8 cellular contexts compared by ENCODE assay signal in the genomic region with DNA sequence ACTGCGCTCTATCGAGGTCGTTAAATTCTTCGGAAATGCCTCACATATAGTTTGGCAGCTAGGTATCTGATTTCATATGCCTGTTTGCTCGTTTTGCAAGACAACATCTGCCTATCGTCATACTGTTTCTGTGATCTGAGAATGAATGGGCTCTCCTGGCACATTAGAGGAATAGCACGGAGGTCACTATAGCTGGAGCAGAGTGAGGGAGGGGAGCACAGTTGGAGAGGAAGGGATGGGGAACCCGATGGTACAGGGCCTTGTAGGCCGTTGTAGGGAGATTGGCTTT. TPM values are rescaled to one million over a fixed set of nuclear protein-coding genes. Genes with fewer than 3 reads are reported as not detected.
A peak's percentile ranks its signal among the peaks of the same experiment; 100 is the strongest.
DNase-seq lines count a peak whose midpoint lies in the region; ATAC-seq, FAIRE-seq and TF ChIP-seq lines count a peak whose summit lies in the region.

No MANE protein-coding gene starts in this region.

- DNase-seq in left ventricle myocardium inferior (no peak), left cardiac atrium (no peak), K562 (ENCODE audit: extremely low read depth in 1 of 4, low spot score in 3 of 4) (no peak), memory B cell (ENCODE audit: low spot score in 2 of 2) (no peak), vagina (ENCODE audit: extremely low spot score in 2 of 2) (no peak), NCI-H69 (lab: John Stamatoyannopoulos, UW) (no peak), NCI-H146 treated with DMSO at 0.1 percent for 48 hours (lab: John Stamatoyannopoulos, UW; ENCODE audit: unreplicated experiment) (no peak)
- no peak for DNase-seq in stimulated activated CD4-positive, alpha-beta T cell treated with anti-CD3 and anti-CD28 coated beads, Interleukin-15, amount 100 ng/mL, for 24 hours

- BruUV-seq in K562 (replicated peaks; lab: Mats Ljungman, UMichigan): TSS peak; percentile 52

- CTCF ChIA-PET in K562 (lab: Yijun Ruan, JAX; ENCODE audit: low intra/inter-chr PET ratio): no interaction called here

- POLR2A ChIA-PET in K562 (lab: Yijun Ruan, JAX): interaction anchor here (0.7 to 1.3 kb wide), 4 partner anchors 32 to 861 kb away, joined by 3 read pairs; a partner anchor contains a TSS

- H3K36me3 Mint-ChIP-seq in memory B cell: peaks cover under 1% of the 10 kb centered on the region

- in situ Hi-C loops in K562 (cut with MboI): loop anchor here (25.0 kb wide), 1 partner anchor 386 kb away; no protein-coding TSS in a partner anchor

- no peak for FAIRE-seq in K562 (lab: Jason Lieb, UNC)

- intact Hi-C loops in left ventricle myocardium inferior (cut with micrococcal nuclease) (no loop called here), left cardiac atrium (cut with DNase I) (no loop called here), K562 (cut with micrococcal nuclease) (no loop called here), vagina (cut with DNase I) (no loop called here)

- peak overlapping the region; percentile 96 for H3K27ac Mint-ChIP-seq in memory B cell

- no peaks in the 10 kb centered on the region for H3K27me3 Mint-ChIP-seq in memory B cell

- no peak for TF ChIP-seq EP300 in K562 (IDR thresholded peaks at IDR 0.05; ENCODE audit: low read length)

- peaks cover 6% of the 10 kb centered on the region for H3K9me1 ChIP-seq in K562 (ENCODE audit: control insufficient read depth, insufficient read depth, low read length)

- H3K4me2 ChIP-seq in K562 (ENCODE audit: insufficient read depth, low read length): peak overlapping the region; percentile 100

- H3K4me3 ChIP-seq in left ventricle myocardium inferior (peak overlapping the region; percentile 78), K562 (peak overlapping the region; percentile 98), vagina (peak overlapping the region; percentile 44 to 58)

- TF ChIP-seq CTCF in left ventricle myocardium inferior (IDR thresholded peaks at IDR 0.05; ENCODE audit: borderline replicate concordance) (no peak), K562 (IDR thresholded peaks at IDR 0.05 in 2 of 3, conservative IDR thresholded peaks at IDR 0.05 in 1 of 3; ENCODE audit: insufficient read depth in 2 of 3, low read depth in 1 of 3, low read length in 3 of 3) (no peak), vagina (IDR thresholded peaks at IDR 0.05) (no peak)

- H3K27ac ChIP-seq in left ventricle myocardium inferior (replicated peaks) (peak overlapping the region; percentile 95), K562 (ENCODE audit: extremely low read depth, low read depth, low read length) (peak overlapping the region; percentile 98), vagina (peak overlapping the region; percentile 78)

- H3K4me1 Mint-ChIP-seq in memory B cell: peaks cover 25% of the 10 kb centered on the region

- no peaks in the 10 kb centered on the region for H3K9me3 Mint-ChIP-seq in memory B cell

- H3K36me3 ChIP-seq in left ventricle myocardium inferior: no peaks in the 10 kb centered on the region
- H3K36me3 ChIP-seq in K562 (ENCODE audit: control insufficient read depth, insufficient read depth, low read length): peaks cover 46% of the 10 kb centered on the region
- H3K36me3 ChIP-seq in vagina: no peaks in the 10 kb centered on the region

- 0 out of 2 replicates have a peak, but pooled peaks cover 17% of the 10 kb centered on the region for H4K20me1 ChIP-seq in K562 (replicated peaks; ENCODE audit: control insufficient read depth, insufficient read depth, low read length)

- H3K79me2 ChIP-seq in K562 (ENCODE audit: control insufficient read depth, insufficient read depth, low read length): peaks cover 78% of the 10 kb centered on the region

- H3K4me1 ChIP-seq in left ventricle myocardium inferior (peaks cover 27% of the 10 kb centered on the region), K562 (replicated peaks in 1 of 2; ENCODE audit: control insufficient read depth in 2 of 2, insufficient read depth in 2 of 2, low read length in 2 of 2) (peaks cover 32 to 46% of the 10 kb centered on the region in 2 experiments; a peak in 4 of 5 replicates), vagina (peaks cover 31% of the 10 kb centered on the region)

- WGBS in K562 (ENCODE audit: insufficient coverage, low coverage, missing lambda C conversion rate): 2% methylated on average over 9 of the region's 9 CpGs

- ATAC-seq in left cardiac atrium (no peak), K562 (no peak), memory B cell (ENCODE audit: low read depth) (no peak)

- H3K4me3 Mint-ChIP-seq in memory B cell: peak overlapping the region; percentile 92

- H3K9me3 ChIP-seq in left ventricle myocardium inferior (replicated peaks) (no peaks in the 10 kb centered on the region), K562 (replicated peaks; ENCODE audit: control insufficient read depth, insufficient read depth, low read depth, low read length) (no peaks in the 10 kb centered on the region), vagina (no peaks in the 10 kb centered on the region)

- H3K27me3 ChIP-seq in left ventricle myocardium inferior (ENCODE audit: low read depth) (no peaks in the 10 kb centered on the region), K562 (ENCODE audit: control insufficient read depth in 2 of 2, insufficient read depth in 2 of 2, low read length in 2 of 2) (no peaks in the 10 kb centered on the region), vagina (no peaks in the 10 kb centered on the region)

- 0 out of 2 replicates have a peak overlapping the region, but pooled peaks have one; percentile 90 for H2AFZ ChIP-seq in K562 (ENCODE audit: low read depth, low read length)

- TF ChIP-seq RAD21 in K562 (CRISPR knock-in tag; conservative IDR thresholded peaks at IDR 0.05 in 1 of 2, IDR thresholded peaks at IDR 0.05 in 1 of 2): no peak

- TF ChIP-seq POLR2A in K562 (conservative IDR thresholded peaks at IDR 0.05) (no peak), vagina (IDR thresholded peaks at IDR 0.05) (no peak)

- peak overlapping the region; percentile 95 for H3K9ac ChIP-seq in K562 (ENCODE audit: insufficient read depth in 1 of 2, low read depth in 2 of 2, low read length in 2 of 2)

RNA-seq across cellular contexts. Expression of a gene that starts 0.6 kb away (rescaled TPM):
- 14.8 TPM for total RNA-seq in left ventricle myocardium inferior
- 10 to 100 TPM; 17.1 to 21.1 TPM for total RNA-seq in left cardiac atrium
- 24.9 and 66.1 TPM in 2 replicates for total RNA-seq in K562 (2011; cell fraction: chromatin; rRNA removed; ENCODE audit: low replicate concordance)
- total RNA-seq in K562 (2011; cell fraction: nucleolus; rRNA removed): 52.9 and 57.4 TPM in 2 replicates
- total RNA-seq in K562 (2011; cell fraction: nucleoplasm; rRNA removed): 30.5 and 36.4 TPM in 2 replicates
- total RNA-seq in K562 (2014; rRNA removed): 28.2 and 45.3 TPM in 2 replicates
- total RNA-seq in K562 (2014; rRNA removed; fragmentation: Illumina TruSeq; extraction: Trizol): 6.8 and 10.6 TPM in 2 replicates
- total RNA-seq in K562 (2015; rRNA removed; fragmentation: Illumina TruSeq; extraction: Trizol): 21.9 and 22.2 TPM in 2 replicates
- 46.2 and 51.8 TPM in 2 replicates for total RNA-seq in K562 (2021)
- polyA plus RNA-seq in K562 (2011; rRNA removed): 23.4 and 29.9 TPM in 2 replicates
- polyA plus RNA-seq in K562 (2011; cell fraction: cytosol; rRNA removed): 34.4 and 69.6 TPM in 2 replicates
- 90.6 and 112 TPM in 2 replicates for polyA plus RNA-seq in K562 (2011; cell fraction: nucleus; rRNA removed)
- polyA plus RNA-seq in K562 (2012): 32.7 and 39.8 TPM in 2 replicates
- polyA plus RNA-seq in K562 (2014; fragmentation: Illumina TruSeq; extraction: Trizol): 18.6 and 29.3 TPM in 2 replicates
- under 1 TPM; 0.68 to 0.99 TPM for polyA plus RNA-seq in K562 (2014; fragmentation: Nextera tagmentation; extraction: Ambion mirVana)
- 52.9 and 60.0 TPM in 2 replicates for polyA plus RNA-seq in K562 (2014; rRNA removed)
- polyA minus RNA-seq in K562 (2011; rRNA and poly(A)+ RNA removed): 4.2 and 5.7 TPM in 2 replicates
- 16.6 and 19.2 TPM in 2 replicates for polyA minus RNA-seq in K562 (2011; cell fraction: cytosol; rRNA and poly(A)+ RNA removed)
- polyA minus RNA-seq in K562 (2011; cell fraction: nucleus; rRNA and poly(A)+ RNA removed): 19.4 and 22.9 TPM in 2 replicates
- 11.8 TPM for total RNA-seq in vagina

RNA-seq across cellular contexts. Expression of a gene that starts 1.3 kb away (rescaled TPM):
- total RNA-seq in left ventricle myocardium inferior: 10.9 TPM
- 10 to 100 TPM; 30.4 to 36.0 TPM for total RNA-seq in left cardiac atrium
- 99.3 and 369 TPM in 2 replicates for total RNA-seq in K562 (2011; cell fraction: chromatin; rRNA removed; ENCODE audit: low replicate concordance)
- 201 and 212 TPM in 2 replicates for total RNA-seq in K562 (2011; cell fraction: nucleolus; rRNA removed)
- 122 and 126 TPM in 2 replicates for total RNA-seq in K562 (2011; cell fraction: nucleoplasm; rRNA removed)
- 80.2 and 104 TPM in 2 replicates for total RNA-seq in K562 (2014; rRNA removed)
- 28.7 and 44.7 TPM in 2 replicates for total RNA-seq in K562 (2014; rRNA removed; fragmentation: Illumina TruSeq; extraction: Trizol)
- total RNA-seq in K562 (2015; rRNA removed; fragmentation: Illumina TruSeq; extraction: Trizol): 66.4 and 73.6 TPM in 2 replicates
- 205 and 212 TPM in 2 replicates for total RNA-seq in K562 (2021)
- 44.6 and 133 TPM in 2 replicates for polyA plus RNA-seq in K562 (2011; rRNA removed)
- 69.2 and 84.8 TPM in 2 replicates for polyA plus RNA-seq in K562 (2011; cell fraction: cytosol; rRNA removed)
- polyA plus RNA-seq in K562 (2011; cell fraction: nucleus; rRNA removed): 266 and 292 TPM in 2 replicates
- polyA plus RNA-seq in K562 (2012): 217 and 238 TPM in 2 replicates
- 222 and 260 TPM in 2 replicates for polyA plus RNA-seq in K562 (2014; fragmentation: Illumina TruSeq; extraction: Trizol)
- 10 to 100 TPM in 1 of 2 experiments, 1 to 10 TPM in 1; 2.9 to 18.3 TPM for polyA plus RNA-seq in K562 (2014; fragmentation: Nextera tagmentation; extraction: Ambion mirVana)
- 86.3 and 104 TPM in 2 replicates for polyA plus RNA-seq in K562 (2014; rRNA removed)
- polyA minus RNA-seq in K562 (2011; rRNA and poly(A)+ RNA removed): 39.7 and 47.5 TPM in 2 replicates
- polyA minus RNA-seq in K562 (2011; cell fraction: cytosol; rRNA and poly(A)+ RNA removed): 94.5 and 147 TPM in 2 replicates
- 96.3 and 128 TPM in 2 replicates for polyA minus RNA-seq in K562 (2011; cell fraction: nucleus; rRNA and poly(A)+ RNA removed)
- 86.4 TPM for total RNA-seq in vagina

RNA-seq across cellular contexts. Expression of a gene that starts 31.9 kb away (rescaled TPM):
- 52.0 TPM for total RNA-seq in left ventricle myocardium inferior
- total RNA-seq in left cardiac atrium: 10 to 100 TPM; 44.4 to 51.0 TPM
- 62.3 and 136 TPM in 2 replicates for total RNA-seq in K562 (2011; cell fraction: chromatin; rRNA removed; ENCODE audit: low replicate concordance)
- total RNA-seq in K562 (2011; cell fraction: nucleolus; rRNA removed): 135 and 139 TPM in 2 replicates
- 84.9 and 88.7 TPM in 2 replicates for total RNA-seq in K562 (2011; cell fraction: nucleoplasm; rRNA removed)
- 53.3 and 67.6 TPM in 2 replicates for total RNA-seq in K562 (2014; rRNA removed)
- total RNA-seq in K562 (2014; rRNA removed; fragmentation: Illumina TruSeq; extraction: Trizol): 6.6 and 10.0 TPM in 2 replicates
- total RNA-seq in K562 (2015; rRNA removed; fragmentation: Illumina TruSeq; extraction: Trizol): 27.0 and 32.3 TPM in 2 replicates
- total RNA-seq in K562 (2021): 68.9 and 70.6 TPM in 2 replicates
- polyA plus RNA-seq in K562 (2011; rRNA removed): 29.2 and 44.1 TPM in 2 replicates
- polyA plus RNA-seq in K562 (2011; cell fraction: cytosol; rRNA removed): 45.6 and 88.5 TPM in 2 replicates
- 159 and 221 TPM in 2 replicates for polyA plus RNA-seq in K562 (2011; cell fraction: nucleus; rRNA removed)
- polyA plus RNA-seq in K562 (2012): 47.8 and 77.3 TPM in 2 replicates
- 24.2 and 44.9 TPM in 2 replicates for polyA plus RNA-seq in K562 (2014; fragmentation: Illumina TruSeq; extraction: Trizol)
- polyA plus RNA-seq in K562 (2014; fragmentation: Nextera tagmentation; extraction: Ambion mirVana): 1 to 10 TPM in 1 of 2 experiments, under 1 TPM in 1; 0.75 to 1.8 TPM
- 62.9 and 66.7 TPM in 2 replicates for polyA plus RNA-seq in K562 (2014; rRNA removed)
- 7.6 and 13.4 TPM in 2 replicates for polyA minus RNA-seq in K562 (2011; rRNA and poly(A)+ RNA removed)
- 25.1 and 30.7 TPM in 2 replicates for polyA minus RNA-seq in K562 (2011; cell fraction: cytosol; rRNA and poly(A)+ RNA removed)
- polyA minus RNA-seq in K562 (2011; cell fraction: nucleus; rRNA and poly(A)+ RNA removed): 25.2 and 34.2 TPM in 2 replicates
- 59.9 TPM for total RNA-seq in vagina

RNA-seq across cellular contexts. Expression of a gene that starts 37.0 kb away (rescaled TPM):
- total RNA-seq in left ventricle myocardium inferior: not detected
- not detected for total RNA-seq in left cardiac atrium
- total RNA-seq in K562 (2011; cell fraction: chromatin; rRNA removed; ENCODE audit: low replicate concordance): not detected in 2 replicates
- total RNA-seq in K562 (2011; cell fraction: nucleolus; rRNA removed): not detected in 2 replicates
- total RNA-seq in K562 (2011; cell fraction: nucleoplasm; rRNA removed): not detected in 2 replicates
- 0.32 TPM in 1 of 2 replicates, not detected in the other for total RNA-seq in K562 (2014; rRNA removed)
- not detected in 2 replicates for total RNA-seq in K562 (2014; rRNA removed; fragmentation: Illumina TruSeq; extraction: Trizol)
- not detected in 2 replicates for total RNA-seq in K562 (2015; rRNA removed; fragmentation: Illumina TruSeq; extraction: Trizol)
- total RNA-seq in K562 (2021): not detected in 2 replicates
- polyA plus RNA-seq in K562 (2011; rRNA removed): 0.12 TPM in 1 of 2 replicates, not detected in the other
- polyA plus RNA-seq in K562 (2011; cell fraction: cytosol; rRNA removed): not detected in 2 replicates
- polyA plus RNA-seq in K562 (2011; cell fraction: nucleus; rRNA removed): not detected in 2 replicates
- polyA plus RNA-seq in K562 (2012): not detected in 2 replicates
- not detected in 2 replicates for polyA plus RNA-seq in K562 (2014; fragmentation: Illumina TruSeq; extraction: Trizol)
- not detected for polyA plus RNA-seq in K562 (2014; fragmentation: Nextera tagmentation; extraction: Ambion mirVana)
- not detected in 2 replicates for polyA plus RNA-seq in K562 (2014; rRNA removed)
- polyA minus RNA-seq in K562 (2011; rRNA and poly(A)+ RNA removed): not detected in 2 replicates
- polyA minus RNA-seq in K562 (2011; cell fraction: cytosol; rRNA and poly(A)+ RNA removed): not detected in 2 replicates
- polyA minus RNA-seq in K562 (2011; cell fraction: nucleus; rRNA and poly(A)+ RNA removed): not detected in 2 replicates
- not detected for total RNA-seq in vagina

RNA-seq across cellular contexts. Expression of a gene that starts 57.5 kb away (rescaled TPM):
- 10.4 TPM for total RNA-seq in left ventricle myocardium inferior
- 10 to 100 TPM; 15.1 to 18.4 TPM for total RNA-seq in left cardiac atrium
- total RNA-seq in K562 (2011; cell fraction: chromatin; rRNA removed; ENCODE audit: low replicate concordance): 11.1 and 43.4 TPM in 2 replicates
- 58.4 and 62.9 TPM in 2 replicates for total RNA-seq in K562 (2011; cell fraction: nucleolus; rRNA removed)
- total RNA-seq in K562 (2011; cell fraction: nucleoplasm; rRNA removed): 27.9 and 31.5 TPM in 2 replicates
- total RNA-seq in K562 (2014; rRNA removed): 21.7 and 28.6 TPM in 2 replicates
- total RNA-seq in K562 (2014; rRNA removed; fragmentation: Illumina TruSeq; extraction: Trizol): 5.5 and 9.6 TPM in 2 replicates
- total RNA-seq in K562 (2015; rRNA removed; fragmentation: Illumina TruSeq; extraction: Trizol): 19.7 and 20.7 TPM in 2 replicates
- total RNA-seq in K562 (2021): 30.6 and 31.6 TPM in 2 replicates
- 10.7 and 15.1 TPM in 2 replicates for polyA plus RNA-seq in K562 (2011; rRNA removed)
- 16.7 and 48.0 TPM in 2 replicates for polyA plus RNA-seq in K562 (2011; cell fraction: cytosol; rRNA removed)
- polyA plus RNA-seq in K562 (2011; cell fraction: nucleus; rRNA removed): 25.2 and 42.1 TPM in 2 replicates
- polyA plus RNA-seq in K562 (2012): 32.7 and 34.9 TPM in 2 replicates
- polyA plus RNA-seq in K562 (2014; fragmentation: Illumina TruSeq; extraction: Trizol): 16.7 and 33.1 TPM in 2 replicates
- polyA plus RNA-seq in K562 (2014; fragmentation: Nextera tagmentation; extraction: Ambion mirVana): 1 to 10 TPM; 5.2 to 6.0 TPM
- polyA plus RNA-seq in K562 (2014; rRNA removed): 26.2 and 33.4 TPM in 2 replicates
- polyA minus RNA-seq in K562 (2011; rRNA and poly(A)+ RNA removed): 4.8 and 7.1 TPM in 2 replicates
- 14.8 and 15.9 TPM in 2 replicates for polyA minus RNA-seq in K562 (2011; cell fraction: cytosol; rRNA and poly(A)+ RNA removed)
- polyA minus RNA-seq in K562 (2011; cell fraction: nucleus; rRNA and poly(A)+ RNA removed): 13.5 and 16.4 TPM in 2 replicates
- 28.2 TPM for total RNA-seq in vagina
